In the genomic region with DNA sequence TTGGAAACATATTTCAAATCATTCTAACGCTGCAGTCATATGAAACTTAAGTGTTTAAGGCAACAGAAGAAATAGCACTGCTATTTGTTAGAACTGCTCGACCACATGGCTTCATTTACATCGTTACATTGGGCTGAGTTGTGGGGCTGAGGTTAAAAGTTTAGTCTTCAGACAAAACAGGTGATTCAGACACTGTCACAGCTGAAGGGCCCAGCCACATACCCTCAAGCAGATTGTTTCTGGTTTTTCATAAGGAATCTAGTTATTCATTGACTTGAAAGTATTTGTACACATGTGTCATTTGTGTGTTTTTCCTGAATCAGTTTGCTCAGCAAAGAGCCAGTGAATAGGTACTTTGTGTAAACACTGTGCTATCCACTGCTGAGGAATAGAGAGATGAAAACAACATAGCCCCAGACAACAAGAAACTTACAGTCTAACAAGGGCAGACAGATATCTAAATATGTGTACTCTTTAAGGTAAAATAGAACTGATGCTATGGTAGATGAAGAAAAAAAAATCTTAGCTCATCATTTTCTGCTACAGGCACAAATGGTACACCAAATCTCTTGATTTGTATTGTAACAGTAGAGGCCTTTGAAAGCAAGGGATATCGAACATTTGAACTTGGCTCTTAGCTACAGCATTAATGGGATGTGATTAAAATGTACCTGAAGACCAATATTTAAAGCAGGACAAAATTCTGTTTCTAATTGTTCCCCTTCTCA, we compare ENCODE assay signal across 8 cellular contexts.
DNase-seq lines count a peak whose midpoint lies in the region; ATAC-seq and TF ChIP-seq lines count a peak whose summit lies in the region.
"Had no signal": no experiment of that assay in that cellular context is flagged by ENCODE, and none has a peak within 500 bp of the region (broad histone marks: within the 10 kb centered on the region; RNA-seq: fewer than 3 reads in every experiment).

No MANE protein-coding gene starts in this region.

- DNase-seq in astrocyte of the spinal cord (ENCODE audit: low read depth, low spot score), result peak; percentile 93
- DNase-seq in osteoblast (ENCODE audit: insufficient read length, low spot score, missing footprints), result peak; percentile 90
- no peak for DNase-seq in SKM-1 treated with dmso at 0.1 percent for 144 hours (lab: John Stamatoyannopoulos, UW; ENCODE audit: unreplicated experiment)
- no peak for DNase-seq in H7
- DNase-seq: nucleus accumbens had no signal

- no peaks in the 10 kb centered on the region for H3K79me2 ChIP-seq in osteoblast (ENCODE audit: insufficient read depth, low read length)

- H3K9me3 ChIP-seq in osteoblast (ENCODE audit: low read depth, low read length), result no peaks in the 10 kb centered on the region

- H3K36me3 ChIP-seq in osteoblast (ENCODE audit: insufficient read depth, low read length), result no peaks in the 10 kb centered on the region
- H3K36me3 ChIP-seq in H7 (replicated peaks; ENCODE audit: control insufficient read depth, insufficient read depth, low read length), result no peaks in the 10 kb centered on the region

- TF ChIP-seq CTCF in astrocyte of the spinal cord (IDR thresholded peaks at IDR 0.05; ENCODE audit: low read depth, low read length), result no peak
- no peak for TF ChIP-seq CTCF in osteoblast (IDR thresholded peaks at IDR 0.05; ENCODE audit: extremely low read depth, low read depth, low read length)

- ATAC-seq in GM19043 (IDR thresholded peaks at IDR 0.05; ENCODE audit: low read depth, unreplicated experiment), result peak; percentile 52
- peak; percentile 71 for ATAC-seq in HG03196 (IDR thresholded peaks at IDR 0.05; ENCODE audit: unreplicated experiment)
- ATAC-seq in HG03378 (IDR thresholded peaks at IDR 0.05; ENCODE audit: unreplicated experiment), result no peak

- H3K4me3 ChIP-seq in astrocyte of the spinal cord (ENCODE audit: low read depth, low read length) (no peak overlapping the region), osteoblast (ENCODE audit: insufficient read depth, low read length) (no peak overlapping the region), H7 (ENCODE audit: insufficient read depth, low read depth, low read length) (no peak overlapping the region)

- in situ Hi-C loops in astrocyte of the spinal cord (cut with HindIII; ENCODE audit: low sequenced_read_pairs), result no loop called here

- H3K27me3 ChIP-seq in osteoblast (ENCODE audit: insufficient read depth, low read length), result no peaks in the 10 kb centered on the region
- no peaks in the 10 kb centered on the region for H3K27me3 ChIP-seq in H7 (ENCODE audit: control insufficient read depth, insufficient read depth, low read length)

- H2AFZ ChIP-seq in osteoblast (ENCODE audit: low read length), result peak overlapping the region; percentile 53

- no peaks in the 10 kb centered on the region for H4K20me1 ChIP-seq in osteoblast (ENCODE audit: insufficient read depth, low read length)

- H3K4me2 ChIP-seq in osteoblast (ENCODE audit: insufficient read depth, low read length), result peak overlapping the region; percentile 25

- peaks cover 14% of the 10 kb centered on the region for H3K4me1 ChIP-seq in osteoblast (ENCODE audit: insufficient read depth, low read length)

- peak overlapping the region; percentile 54 for H3K27ac ChIP-seq in osteoblast (ENCODE audit: low read depth, low read length)

Comparison
In these comparisons a context has a peak if more than half of its experiments do, and no peak if none do; other contexts are left out.
1. DNase-seq: peak in astrocyte of the spinal cord (single experiment) and osteoblast (single experiment); none in SKM-1 treated with dmso at 0.1 percent for 144 hours (single experiment) and H7 (single experiment).